Comparison of ENCODE assay signal across 1 cellular context in the genomic region with DNA sequence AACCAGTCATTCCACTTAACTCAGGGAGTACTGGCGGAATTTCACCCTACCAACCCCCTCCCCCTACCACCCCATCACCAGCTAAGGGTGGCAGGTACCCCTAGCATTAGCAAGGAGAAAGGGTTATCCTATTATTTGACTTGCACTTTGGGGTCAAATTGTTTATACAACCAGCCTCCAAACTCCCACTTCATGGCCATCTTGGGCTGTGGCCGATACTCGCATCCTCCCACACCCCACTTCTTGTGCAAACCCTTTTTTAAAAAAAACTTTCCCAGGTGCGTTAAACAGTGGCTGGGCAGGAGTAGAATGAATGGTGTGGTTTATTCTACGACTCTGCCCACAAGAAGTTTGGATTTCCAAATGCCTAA.
TF ChIP-seq lines count a peak whose summit lies in the region.

No MANE protein-coding gene starts in this region.

TF ChIP-seq in HepG2, 621 proteins besides CTCF, POLR2A, EP300 and RAD21:
- TF ChIP-seq ZNF484 (CRISPR knock-in tag; IDR thresholded peaks at IDR 0.05; ENCODE audit: borderline replicate concordance, low read depth) (no peak), KLF16 (CRISPR knock-in tag; IDR thresholded peaks at IDR 0.05) (no peak), ZNF281 (CRISPR knock-in tag; IDR thresholded peaks at IDR 0.05; ENCODE audit: borderline replicate concordance) (no peak)
